In the genomic region with DNA sequence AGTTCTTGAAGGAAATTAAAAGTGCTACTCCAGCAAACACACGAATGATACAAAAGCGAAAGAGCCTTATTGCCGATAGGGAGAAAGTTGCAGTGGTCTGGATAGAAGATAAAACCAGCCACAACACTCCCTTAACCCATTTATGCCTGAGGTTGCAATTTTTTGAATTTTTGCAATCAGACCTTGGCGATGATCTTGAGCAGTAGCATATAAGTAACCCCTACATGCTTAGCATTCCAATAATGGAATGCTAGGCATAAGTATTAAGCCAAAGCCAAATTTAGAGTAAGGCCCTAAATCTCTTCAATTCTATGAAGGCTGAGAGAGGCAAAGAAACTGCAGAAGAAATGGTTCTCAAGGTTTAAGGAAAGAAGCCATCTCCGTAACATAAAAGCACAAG, we compare ENCODE assay signal across 1 cellular context.
TF ChIP-seq lines count a peak whose summit lies in the region.

No MANE protein-coding gene starts in this region.

TF ChIP-seq in SK-N-SH, 30 proteins besides CTCF, POLR2A, EP300 and RAD21 (continued from another document):
- TF ChIP-seq REST (IDR thresholded peaks at IDR 0.05; ENCODE audit: low read depth, low read length), result no peak
- no peak for TF ChIP-seq IRF3 (IDR thresholded peaks at IDR 0.05; ENCODE audit: low read depth, low read length)
- TF ChIP-seq FOXJ3 (CRISPR knock-in tag; IDR thresholded peaks at IDR 0.05), result no peak
- no peak for TF ChIP-seq POLR2AphosphoS5 (IDR thresholded peaks at IDR 0.05; ENCODE audit: low read depth, low read length)
- no peak for TF ChIP-seq NRF1 (IDR thresholded peaks at IDR 0.05; ENCODE audit: low read depth, low read length)
